ENCODE assay signal across 20 cellular contexts in genomic region chr9:113931140-113931539, GRCh38.
"Had no signal": no experiment of that assay in that cellular context is flagged by ENCODE, and none has a peak within 500 bp of the region (broad histone marks: within the 10 kb centered on the region; RNA-seq: fewer than 3 reads in every experiment).

No MANE protein-coding gene starts in this region.

- H3K4me3 ChIP-seq: hepatocyte, mucosa of descending colon, tibial nerve had no signal

- H3K36me3 ChIP-seq: brain microvascular endothelial cell, tibial nerve, WERI-Rb-1 had no signal

- H3K27me3 ChIP-seq: brain microvascular endothelial cell, hepatocyte, tibial nerve had no signal

- H3K27ac ChIP-seq: brain microvascular endothelial cell, hepatocyte, tibial nerve, WERI-Rb-1 had no signal

- DNase-seq: activated CD4-positive, alpha-beta T cell treated with anti-CD3 and anti-CD28 coated beads for 1 hour; activated CD4-positive, alpha-beta T cell treated with anti-CD3 and anti-CD28 coated beads, Interleukin-2, amount 50 U/mL, for 48 hours; activated CD8-positive, alpha-beta memory T cell treated with anti-CD3 and anti-CD28 coated beads, Interleukin-2, amount 10 ng/mL, durations not matched to agents 7 days and 5 days; activated effector memory CD4-positive, alpha-beta T cell treated with Interleukin-2 at 50 U/mL for 16 hours; activated naive CD4-positive, alpha-beta T cell treated with anti-CD3 and anti-CD28 coated beads, Interleukin-2, amount 10 ng/mL, durations not matched to agents 7 days and 5 days; activated naive CD8-positive, alpha-beta T cell treated with anti-CD3 and anti-CD28 coated beads, Interleukin-2, amount 50 U/mL, for 24 hours; activated T-cell treated with anti-CD3 and anti-CD28 coated beads, Interleukin-2, amount 50 U/mL, for 24 hours; anterior cingulate cortex; brain microvascular endothelial cell; effector memory CD4-positive, alpha-beta T cell; foreskin fibroblast; left ventricle myocardium superior; mucosa of descending colon; naive B cell; right cardiac atrium; stimulated activated CD4-positive, alpha-beta T cell treated with anti-CD3 and anti-CD28 coated beads, Interleukin-2, amount 100 ng/mL, for 24 hours; stimulated activated naive CD4-positive, alpha-beta T cell treated with Interleukin-2 at 50 U/mL for 16 hours; WERI-Rb-1 had no signal
